In the genomic region with DNA sequence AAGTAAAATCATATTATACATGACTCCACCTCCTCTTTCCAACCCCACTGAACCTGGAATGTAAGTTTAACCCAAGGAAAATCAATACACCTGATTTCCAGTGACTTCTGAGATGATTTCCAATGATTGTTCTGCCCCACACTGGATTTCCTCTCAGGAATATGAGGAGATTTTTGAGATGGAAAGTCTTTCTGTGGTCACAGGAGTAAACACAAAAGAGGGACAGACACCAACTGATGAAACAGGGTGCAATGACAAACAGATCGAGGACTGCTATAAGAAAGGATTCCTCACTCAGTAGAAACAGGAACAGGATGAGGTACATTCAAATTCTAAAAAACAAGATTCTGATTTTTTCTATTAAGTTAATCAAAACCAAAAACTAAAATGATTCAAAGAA, we compare ENCODE assay signal across 2 cellular contexts.
TF ChIP-seq lines count a peak whose summit lies in the region.

No MANE protein-coding gene starts in this region.

TF ChIP-seq in GM23338, 12 proteins besides CTCF, POLR2A, EP300 and RAD21 (continued from another document):
- TF ChIP-seq, protein P1, sequence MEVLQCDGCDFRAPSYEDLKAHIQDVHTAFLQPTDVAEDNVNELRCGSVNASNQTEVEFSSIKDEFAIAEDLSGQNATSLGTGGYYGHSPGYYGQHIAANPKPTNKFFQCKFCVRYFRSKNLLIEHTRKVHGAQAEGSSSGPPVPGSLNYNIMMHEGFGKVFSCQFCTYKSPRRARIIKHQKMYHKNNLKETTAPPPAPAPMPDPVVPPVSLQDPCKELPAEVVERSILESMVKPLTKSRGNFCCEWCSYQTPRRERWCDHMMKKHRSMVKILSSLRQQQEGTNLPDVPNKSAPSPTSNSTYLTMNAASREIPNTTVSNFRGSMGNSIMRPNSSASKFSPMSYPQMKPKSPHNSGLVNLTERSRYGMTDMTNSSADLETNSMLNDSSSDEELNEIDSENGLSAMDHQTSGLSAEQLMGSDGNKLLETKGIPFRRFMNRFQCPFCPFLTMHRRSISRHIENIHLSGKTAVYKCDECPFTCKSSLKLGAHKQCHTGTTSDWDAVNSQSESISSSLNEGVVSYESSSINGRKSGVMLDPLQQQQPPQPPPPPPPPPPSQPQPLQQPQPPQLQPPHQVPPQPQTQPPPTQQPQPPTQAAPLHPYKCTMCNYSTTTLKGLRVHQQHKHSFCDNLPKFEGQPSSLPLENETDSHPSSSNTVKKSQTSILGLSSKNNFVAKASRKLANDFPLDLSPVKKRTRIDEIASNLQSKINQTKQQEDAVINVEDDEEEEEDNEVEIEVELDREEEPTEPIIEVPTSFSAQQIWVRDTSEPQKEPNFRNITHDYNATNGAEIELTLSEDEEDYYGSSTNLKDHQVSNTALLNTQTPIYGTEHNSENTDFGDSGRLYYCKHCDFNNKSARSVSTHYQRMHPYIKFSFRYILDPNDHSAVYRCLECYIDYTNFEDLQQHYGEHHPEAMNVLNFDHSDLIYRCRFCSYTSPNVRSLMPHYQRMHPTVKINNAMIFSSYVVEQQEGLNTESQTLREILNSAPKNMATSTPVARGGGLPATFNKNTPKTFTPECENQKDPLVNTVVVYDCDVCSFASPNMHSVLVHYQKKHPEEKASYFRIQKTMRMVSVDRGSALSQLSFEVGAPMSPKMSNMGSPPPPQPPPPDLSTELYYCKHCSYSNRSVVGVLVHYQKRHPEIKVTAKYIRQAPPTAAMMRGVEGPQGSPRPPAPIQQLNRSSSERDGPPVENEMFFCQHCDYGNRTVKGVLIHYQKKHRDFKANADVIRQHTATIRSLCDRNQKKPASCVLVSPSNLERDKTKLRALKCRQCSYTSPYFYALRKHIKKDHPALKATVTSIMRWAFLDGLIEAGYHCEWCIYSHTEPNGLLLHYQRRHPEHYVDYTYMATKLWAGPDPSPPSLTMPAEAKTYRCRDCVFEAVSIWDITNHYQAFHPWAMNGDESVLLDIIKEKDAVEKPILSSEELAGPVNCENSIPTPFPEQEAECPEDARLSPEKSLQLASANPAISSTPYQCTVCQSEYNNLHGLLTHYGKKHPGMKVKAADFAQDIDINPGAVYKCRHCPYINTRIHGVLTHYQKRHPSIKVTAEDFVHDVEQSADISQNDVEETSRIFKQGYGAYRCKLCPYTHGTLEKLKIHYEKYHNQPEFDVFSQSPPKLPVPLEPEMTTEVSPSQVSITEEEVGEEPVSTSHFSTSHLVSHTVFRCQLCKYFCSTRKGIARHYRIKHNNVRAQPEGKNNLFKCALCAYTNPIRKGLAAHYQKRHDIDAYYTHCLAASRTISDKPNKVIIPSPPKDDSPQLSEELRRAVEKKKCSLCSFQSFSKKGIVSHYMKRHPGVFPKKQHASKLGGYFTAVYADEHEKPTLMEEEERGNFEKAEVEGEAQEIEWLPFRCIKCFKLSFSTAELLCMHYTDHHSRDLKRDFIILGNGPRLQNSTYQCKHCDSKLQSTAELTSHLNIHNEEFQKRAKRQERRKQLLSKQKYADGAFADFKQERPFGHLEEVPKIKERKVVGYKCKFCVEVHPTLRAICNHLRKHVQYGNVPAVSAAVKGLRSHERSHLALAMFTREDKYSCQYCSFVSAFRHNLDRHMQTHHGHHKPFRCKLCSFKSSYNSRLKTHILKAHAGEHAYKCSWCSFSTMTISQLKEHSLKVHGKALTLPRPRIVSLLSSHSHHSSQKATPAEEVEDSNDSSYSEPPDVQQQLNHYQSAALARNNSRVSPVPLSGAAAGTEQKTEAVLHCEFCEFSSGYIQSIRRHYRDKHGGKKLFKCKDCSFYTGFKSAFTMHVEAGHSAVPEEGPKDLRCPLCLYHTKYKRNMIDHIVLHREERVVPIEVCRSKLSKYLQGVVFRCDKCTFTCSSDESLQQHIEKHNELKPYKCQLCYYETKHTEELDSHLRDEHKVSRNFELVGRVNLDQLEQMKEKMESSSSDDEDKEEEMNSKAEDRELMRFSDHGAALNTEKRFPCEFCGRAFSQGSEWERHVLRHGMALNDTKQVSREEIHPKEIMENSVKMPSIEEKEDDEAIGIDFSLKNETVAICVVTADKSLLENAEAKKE (CRISPR knock-in tag; IDR thresholded peaks at IDR 0.05) = no peak
- TF ChIP-seq ZNF114 (CRISPR knock-in tag; IDR thresholded peaks at IDR 0.05) (no peak), EZH2phosphoT487 (IDR thresholded peaks at IDR 0.05; ENCODE audit: unreplicated experiment) (no peak), STAT1 (IDR thresholded peaks at IDR 0.05; ENCODE audit: unreplicated experiment) (no peak)
- TF ChIP-seq, protein P2, sequence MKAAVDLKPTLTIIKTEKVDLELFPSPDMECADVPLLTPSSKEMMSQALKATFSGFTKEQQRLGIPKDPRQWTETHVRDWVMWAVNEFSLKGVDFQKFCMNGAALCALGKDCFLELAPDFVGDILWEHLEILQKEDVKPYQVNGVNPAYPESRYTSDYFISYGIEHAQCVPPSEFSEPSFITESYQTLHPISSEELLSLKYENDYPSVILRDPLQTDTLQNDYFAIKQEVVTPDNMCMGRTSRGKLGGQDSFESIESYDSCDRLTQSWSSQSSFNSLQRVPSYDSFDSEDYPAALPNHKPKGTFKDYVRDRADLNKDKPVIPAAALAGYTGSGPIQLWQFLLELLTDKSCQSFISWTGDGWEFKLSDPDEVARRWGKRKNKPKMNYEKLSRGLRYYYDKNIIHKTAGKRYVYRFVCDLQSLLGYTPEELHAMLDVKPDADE (IDR thresholded peaks at IDR 0.05) = no peak

TF ChIP-seq in K562, 482 proteins besides CTCF, POLR2A, EP300 and RAD21 (continued from another document and continues in another):
- no peak for TF ChIP-seq XRCC5 (IDR thresholded peaks at IDR 0.05; ENCODE audit: low read depth, low read length)
- no peak for TF ChIP-seq FIP1L1 (IDR thresholded peaks at IDR 0.05; ENCODE audit: low read depth, low read length, poor library complexity, severe bottlenecking)
- no peak for TF ChIP-seq YY1 (IDR thresholded peaks at IDR 0.05; ENCODE audit: borderline replicate concordance in 1 of 3, control insufficient read depth in 1 of 3, extremely low read depth in 1 of 3, insufficient read depth in 3 of 3, insufficient read length in 1 of 3, insufficient replicate concordance in 2 of 3, low read depth in 1 of 3, low read length in 2 of 3)
- TF ChIP-seq JUNB (CRISPR knock-in tag; conservative IDR thresholded peaks at IDR 0.05) = no peak
- no peak for TF ChIP-seq ZSCAN29 (IDR thresholded peaks at IDR 0.05)
- TF ChIP-seq, protein P3, sequence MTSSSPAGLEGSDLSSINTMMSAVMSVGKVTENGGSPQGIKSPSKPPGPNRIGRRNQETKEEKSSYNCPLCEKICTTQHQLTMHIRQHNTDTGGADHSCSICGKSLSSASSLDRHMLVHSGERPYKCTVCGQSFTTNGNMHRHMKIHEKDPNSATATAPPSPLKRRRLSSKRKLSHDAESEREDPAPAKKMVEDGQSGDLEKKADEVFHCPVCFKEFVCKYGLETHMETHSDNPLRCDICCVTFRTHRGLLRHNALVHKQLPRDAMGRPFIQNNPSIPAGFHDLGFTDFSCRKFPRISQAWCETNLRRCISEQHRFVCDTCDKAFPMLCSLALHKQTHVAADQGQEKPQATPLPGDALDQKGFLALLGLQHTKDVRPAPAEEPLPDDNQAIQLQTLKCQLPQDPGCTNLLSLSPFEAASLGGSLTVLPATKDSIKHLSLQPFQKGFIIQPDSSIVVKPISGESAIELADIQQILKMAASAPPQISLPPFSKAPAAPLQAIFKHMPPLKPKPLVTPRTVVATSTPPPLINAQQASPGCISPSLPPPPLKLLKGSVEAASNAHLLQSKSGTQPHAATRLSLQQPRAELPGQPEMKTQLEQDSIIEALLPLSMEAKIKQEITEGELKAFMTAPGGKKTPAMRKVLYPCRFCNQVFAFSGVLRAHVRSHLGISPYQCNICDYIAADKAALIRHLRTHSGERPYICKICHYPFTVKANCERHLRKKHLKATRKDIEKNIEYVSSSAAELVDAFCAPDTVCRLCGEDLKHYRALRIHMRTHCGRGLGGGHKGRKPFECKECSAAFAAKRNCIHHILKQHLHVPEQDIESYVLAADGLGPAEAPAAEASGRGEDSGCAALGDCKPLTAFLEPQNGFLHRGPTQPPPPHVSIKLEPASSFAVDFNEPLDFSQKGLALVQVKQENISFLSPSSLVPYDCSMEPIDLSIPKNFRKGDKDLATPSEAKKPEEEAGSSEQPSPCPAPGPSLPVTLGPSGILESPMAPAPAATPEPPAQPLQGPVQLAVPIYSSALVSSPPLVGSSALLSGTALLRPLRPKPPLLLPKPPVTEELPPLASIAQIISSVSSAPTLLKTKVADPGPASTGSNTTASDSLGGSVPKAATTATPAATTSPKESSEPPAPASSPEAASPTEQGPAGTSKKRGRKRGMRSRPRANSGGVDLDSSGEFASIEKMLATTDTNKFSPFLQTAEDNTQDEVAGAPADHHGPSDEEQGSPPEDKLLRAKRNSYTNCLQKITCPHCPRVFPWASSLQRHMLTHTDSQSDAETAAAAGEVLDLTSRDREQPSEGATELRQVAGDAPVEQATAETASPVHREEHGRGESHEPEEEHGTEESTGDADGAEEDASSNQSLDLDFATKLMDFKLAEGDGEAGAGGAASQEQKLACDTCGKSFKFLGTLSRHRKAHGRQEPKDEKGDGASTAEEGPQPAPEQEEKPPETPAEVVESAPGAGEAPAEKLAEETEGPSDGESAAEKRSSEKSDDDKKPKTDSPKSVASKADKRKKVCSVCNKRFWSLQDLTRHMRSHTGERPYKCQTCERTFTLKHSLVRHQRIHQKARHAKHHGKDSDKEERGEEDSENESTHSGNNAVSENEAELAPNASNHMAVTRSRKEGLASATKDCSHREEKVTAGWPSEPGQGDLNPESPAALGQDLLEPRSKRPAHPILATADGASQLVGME (CRISPR knock-in tag; IDR thresholded peaks at IDR 0.05) = no peak
- peak; percentile 79 for TF ChIP-seq FOXJ2 (tag; IDR thresholded peaks at IDR 0.05)
- no peak for TF ChIP-seq XRCC3 (IDR thresholded peaks at IDR 0.05)
- no peak for TF ChIP-seq CHD2 (IDR thresholded peaks at IDR 0.05; ENCODE audit: low read depth, low read length)
- TF ChIP-seq, protein P4, sequence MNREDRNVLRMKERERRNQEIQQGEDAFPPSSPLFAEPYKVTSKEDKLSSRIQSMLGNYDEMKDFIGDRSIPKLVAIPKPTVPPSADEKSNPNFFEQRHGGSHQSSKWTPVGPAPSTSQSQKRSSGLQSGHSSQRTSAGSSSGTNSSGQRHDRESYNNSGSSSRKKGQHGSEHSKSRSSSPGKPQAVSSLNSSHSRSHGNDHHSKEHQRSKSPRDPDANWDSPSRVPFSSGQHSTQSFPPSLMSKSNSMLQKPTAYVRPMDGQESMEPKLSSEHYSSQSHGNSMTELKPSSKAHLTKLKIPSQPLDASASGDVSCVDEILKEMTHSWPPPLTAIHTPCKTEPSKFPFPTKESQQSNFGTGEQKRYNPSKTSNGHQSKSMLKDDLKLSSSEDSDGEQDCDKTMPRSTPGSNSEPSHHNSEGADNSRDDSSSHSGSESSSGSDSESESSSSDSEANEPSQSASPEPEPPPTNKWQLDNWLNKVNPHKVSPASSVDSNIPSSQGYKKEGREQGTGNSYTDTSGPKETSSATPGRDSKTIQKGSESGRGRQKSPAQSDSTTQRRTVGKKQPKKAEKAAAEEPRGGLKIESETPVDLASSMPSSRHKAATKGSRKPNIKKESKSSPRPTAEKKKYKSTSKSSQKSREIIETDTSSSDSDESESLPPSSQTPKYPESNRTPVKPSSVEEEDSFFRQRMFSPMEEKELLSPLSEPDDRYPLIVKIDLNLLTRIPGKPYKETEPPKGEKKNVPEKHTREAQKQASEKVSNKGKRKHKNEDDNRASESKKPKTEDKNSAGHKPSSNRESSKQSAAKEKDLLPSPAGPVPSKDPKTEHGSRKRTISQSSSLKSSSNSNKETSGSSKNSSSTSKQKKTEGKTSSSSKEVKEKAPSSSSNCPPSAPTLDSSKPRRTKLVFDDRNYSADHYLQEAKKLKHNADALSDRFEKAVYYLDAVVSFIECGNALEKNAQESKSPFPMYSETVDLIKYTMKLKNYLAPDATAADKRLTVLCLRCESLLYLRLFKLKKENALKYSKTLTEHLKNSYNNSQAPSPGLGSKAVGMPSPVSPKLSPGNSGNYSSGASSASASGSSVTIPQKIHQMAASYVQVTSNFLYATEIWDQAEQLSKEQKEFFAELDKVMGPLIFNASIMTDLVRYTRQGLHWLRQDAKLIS (CRISPR knock-in tag; IDR thresholded peaks at IDR 0.05) = no peak
- no peak for TF ChIP-seq NFYB (IDR thresholded peaks at IDR 0.05; ENCODE audit: extremely low read depth, insufficient read length)
- TF ChIP-seq, protein P5, sequence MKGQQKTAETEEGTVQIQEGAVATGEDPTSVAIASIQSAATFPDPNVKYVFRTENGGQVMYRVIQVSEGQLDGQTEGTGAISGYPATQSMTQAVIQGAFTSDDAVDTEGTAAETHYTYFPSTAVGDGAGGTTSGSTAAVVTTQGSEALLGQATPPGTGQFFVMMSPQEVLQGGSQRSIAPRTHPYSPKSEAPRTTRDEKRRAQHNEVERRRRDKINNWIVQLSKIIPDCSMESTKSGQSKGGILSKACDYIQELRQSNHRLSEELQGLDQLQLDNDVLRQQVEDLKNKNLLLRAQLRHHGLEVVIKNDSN (CRISPR knock-in tag; IDR thresholded peaks at IDR 0.05) = no peak
- no peak for TF ChIP-seq GATAD2A (IDR thresholded peaks at IDR 0.05)
- peak; percentile 66 for TF ChIP-seq ZSCAN32 (CRISPR knock-in tag; IDR thresholded peaks at IDR 0.05)
- no peak for TF ChIP-seq CBFB (CRISPR knock-in tag; IDR thresholded peaks at IDR 0.05)
- no peak for TF ChIP-seq ZNF780A (CRISPR knock-in tag; IDR thresholded peaks at IDR 0.05)
- TF ChIP-seq, protein P6, sequence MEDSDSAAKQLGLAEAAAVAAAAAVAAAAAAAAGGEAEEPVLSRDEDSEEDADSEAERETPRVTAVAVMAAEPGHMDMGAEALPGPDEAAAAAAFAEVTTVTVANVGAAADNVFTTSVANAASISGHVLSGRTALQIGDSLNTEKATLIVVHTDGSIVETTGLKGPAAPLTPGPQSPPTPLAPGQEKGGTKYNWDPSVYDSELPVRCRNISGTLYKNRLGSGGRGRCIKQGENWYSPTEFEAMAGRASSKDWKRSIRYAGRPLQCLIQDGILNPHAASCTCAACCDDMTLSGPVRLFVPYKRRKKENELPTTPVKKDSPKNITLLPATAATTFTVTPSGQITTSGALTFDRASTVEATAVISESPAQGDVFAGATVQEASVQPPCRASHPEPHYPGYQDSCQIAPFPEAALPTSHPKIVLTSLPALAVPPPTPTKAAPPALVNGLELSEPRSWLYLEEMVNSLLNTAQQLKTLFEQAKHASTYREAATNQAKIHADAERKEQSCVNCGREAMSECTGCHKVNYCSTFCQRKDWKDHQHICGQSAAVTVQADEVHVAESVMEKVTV (CRISPR knock-in tag; IDR thresholded peaks at IDR 0.05) = no peak
- peak in 1 of 2 experiments; percentile 73; a peak in 2 of 4 replicates for TF ChIP-seq FOXA3 (CRISPR knock-in tag; conservative IDR thresholded peaks at IDR 0.05 in 1 of 2, IDR thresholded peaks at IDR 0.05 in 1 of 2)
- TF ChIP-seq NFE2L1 (tag; IDR thresholded peaks at IDR 0.05; ENCODE audit: borderline replicate concordance, low read depth) = no peak
- TF ChIP-seq, protein P7, sequence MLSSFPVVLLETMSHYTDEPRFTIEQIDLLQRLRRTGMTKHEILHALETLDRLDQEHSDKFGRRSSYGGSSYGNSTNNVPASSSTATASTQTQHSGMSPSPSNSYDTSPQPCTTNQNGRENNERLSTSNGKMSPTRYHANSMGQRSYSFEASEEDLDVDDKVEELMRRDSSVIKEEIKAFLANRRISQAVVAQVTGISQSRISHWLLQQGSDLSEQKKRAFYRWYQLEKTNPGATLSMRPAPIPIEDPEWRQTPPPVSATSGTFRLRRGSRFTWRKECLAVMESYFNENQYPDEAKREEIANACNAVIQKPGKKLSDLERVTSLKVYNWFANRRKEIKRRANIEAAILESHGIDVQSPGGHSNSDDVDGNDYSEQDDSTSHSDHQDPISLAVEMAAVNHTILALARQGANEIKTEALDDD (IDR thresholded peaks at IDR 0.05) = no peak
- no peak for TF ChIP-seq NR2F6 (CRISPR knock-in tag; IDR thresholded peaks at IDR 0.05)
- TF ChIP-seq TRIM24 (IDR thresholded peaks at IDR 0.05) = peak; percentile 52 to 89; a peak in 2 of 4 replicates
- no peak for TF ChIP-seq CHD4 (IDR thresholded peaks at IDR 0.05; ENCODE audit: insufficient read depth, insufficient replicate concordance, low read depth, low read length, poor library complexity, severe bottlenecking)
- 0 out of 2 replicates have a peak, but pooled peaks have one; percentile 22 for TF ChIP-seq SMAD4 (CRISPR knock-in tag; conservative IDR thresholded peaks at IDR 0.05)
- no peak for TF ChIP-seq ZNF76 (CRISPR knock-in tag; IDR thresholded peaks at IDR 0.05; ENCODE audit: borderline replicate concordance)
- TF ChIP-seq SOX6 (IDR thresholded peaks at IDR 0.05) = peak; percentile 57; the same call in 1 of the 2 replicates
